Comparison of ENCODE assay signal across 14 cellular contexts in genomic region chr16:22977294-22977697, GRCh38.
DNase-seq lines count a peak whose midpoint lies in the region; ATAC-seq, FAIRE-seq and TF ChIP-seq lines count a peak whose summit lies in the region.
"Had no signal": no experiment of that assay in that cellular context is flagged by ENCODE, and none has a peak within 500 bp of the region (broad histone marks: within the 10 kb centered on the region; RNA-seq: fewer than 3 reads in every experiment).

No MANE protein-coding gene starts in this region.

- H3K27me3 Mint-ChIP-seq in glutamatergic neuron (ENCODE audit: unreplicated experiment), result peaks cover 3% of the 10 kb centered on the region
- peaks cover 17 to 24% of the 10 kb centered on the region in 2 donors for H3K27me3 Mint-ChIP-seq in CD4-positive, alpha-beta memory T cell

- peak; percentile 34 to 53; a peak in 2 of 6 replicates for ATAC-seq in A549
- no peak for ATAC-seq in HG02610 (IDR thresholded peaks at IDR 0.05; ENCODE audit: unreplicated experiment)
- ATAC-seq: gastroesophageal sphincter, T-helper 17 cell had no signal

- peak in 1 of 2 experiments; percentile 10 for DNase-seq in A549 (ENCODE audit: low read depth in 1 of 2, low spot score in 1 of 2)
- DNase-seq in GM23248, result peak; percentile 38
- DNase-seq in PC-9, result no peak
- DNase-seq in glutamatergic neuron, result no peak
- DNase-seq in SW 1271 (lab: John Stamatoyannopoulos, UW), result no peak
- no peak for DNase-seq in esophagus squamous epithelium (lab: John Stamatoyannopoulos, UW)
- DNase-seq in CD4-positive, alpha-beta memory T cell, result no peak
- DNase-seq: activated naive CD4-positive, alpha-beta T cell treated with anti-CD3 and anti-CD28 coated beads, Interleukin-2, amount 10 ng/mL, durations not matched to agents 7 days and 5 days; DMS79 treated with DMSO at 0.1 percent for 48 hours; retina; stimulated activated naive CD4-positive, alpha-beta T cell treated with Interleukin-2 at 50 U/mL for 16 hours; T-helper 17 cell had no signal

- no peak overlapping the region for H2AFZ ChIP-seq in GM23248
- no peak overlapping the region for H2AFZ ChIP-seq in PC-9

- POLR2A ChIA-PET in A549 (lab: Yijun Ruan, JAX) (no interaction called here), PC-9 (lab: Charles Lee; ENCODE audit: unreplicated experiment) (no interaction called here)
- POLR2A ChIA-PET in CD4-positive, alpha-beta memory T cell (lab: Charles Lee; ENCODE audit: partially characterized antibody), result no interaction called here

- FAIRE-seq in A549 (lab: Jason Lieb, UNC), result no peak

- intact Hi-C loops in PC-9 (cut with micrococcal nuclease; ENCODE audit: unreplicated experiment) (no loop called here), esophagus squamous epithelium (cut with DNase I) (no loop called here)
- intact Hi-C loops in CD4-positive, alpha-beta memory T cell (cut with micrococcal nuclease), result no loop called here

- H3K36me3 ChIP-seq in GM23248 (ENCODE audit: low read depth) (no peaks in the 10 kb centered on the region), PC-9 (ENCODE audit: low read depth) (no peaks in the 10 kb centered on the region), esophagus squamous epithelium (no peaks in the 10 kb centered on the region)
- H3K36me3 ChIP-seq in CD4-positive, alpha-beta memory T cell (ENCODE audit: insufficient read depth, low read length), result no peaks in the 10 kb centered on the region
- H3K36me3 ChIP-seq: gastroesophageal sphincter had no signal

- H3K79me2 ChIP-seq in GM23248 (ENCODE audit: insufficient read depth), result no peaks in the 10 kb centered on the region
- H3K79me2 ChIP-seq in PC-9 (ENCODE audit: low read depth), result no peaks in the 10 kb centered on the region

- H3K4me1 Mint-ChIP-seq in glutamatergic neuron (ENCODE audit: low read depth, unreplicated experiment), result no peaks in the 10 kb centered on the region
- no peaks in the 10 kb centered on the region for H3K4me1 Mint-ChIP-seq in CD4-positive, alpha-beta memory T cell
- H3K4me1 Mint-ChIP-seq: activated naive CD4-positive, alpha-beta T cell treated with anti-CD3 and anti-CD28 coated beads, Interleukin-2, amount 10 ng/mL, durations not matched to agents 7 days and 5 days; T-helper 17 cell had no signal

- no peaks in the 10 kb centered on the region for H3F3A ChIP-seq in GM23248 (ENCODE audit: insufficient read depth)
- H3F3A ChIP-seq in PC-9 (ENCODE audit: insufficient read depth, low read depth), result no peaks in the 10 kb centered on the region

- no peak for TF ChIP-seq EP300 in A549 (IDR thresholded peaks at IDR 0.05)

- H3K4me2 ChIP-seq in A549 (no peak overlapping the region), GM23248 (ENCODE audit: unreplicated experiment) (no peak overlapping the region), PC-9 (no peak overlapping the region)

- TF ChIP-seq POLR2A in A549 (IDR thresholded peaks at IDR 0.05; ENCODE audit: low read length) (no peak), esophagus squamous epithelium (IDR thresholded peaks at IDR 0.05) (no peak)

- in situ Hi-C loops in GM23248 (cut with MboI), result no loop called here

- TF ChIP-seq RAD21 in A549 (conservative IDR thresholded peaks at IDR 0.05 in 1 of 2, IDR thresholded peaks at IDR 0.05 in 1 of 2), result peak; percentile 6 to 47; a peak in 4 of 5 replicates

- H3K9ac ChIP-seq in GM23248, result no peak overlapping the region

- H3K4me3 ChIP-seq in A549, result no peak overlapping the region
- H3K4me3 ChIP-seq in GM23248, result no peak overlapping the region
- H3K4me3 ChIP-seq in PC-9, result no peak overlapping the region
- H3K4me3 ChIP-seq in esophagus squamous epithelium, result no peak overlapping the region
- H3K4me3 ChIP-seq in CD4-positive, alpha-beta memory T cell (ENCODE audit: low read length in 2 of 2), result no peak overlapping the region
- H3K4me3 ChIP-seq: gastroesophageal sphincter had no signal

- WGBS in A549 (ENCODE audit: missing lambda C conversion rate), result 58% methylated on average over 4 of the region's 4 CpGs
- WGBS in GM23248 (ENCODE audit: low coverage in 1 of 2, low lambda C conversion rate in 2 of 2, missing lambda C conversion rate in 2 of 2), 2 experiments, result 17 to 23% methylated on average over 4 of the region's 4 CpGs
- WGBS in esophagus squamous epithelium, 2 donors, result 27 to 54% methylated on average over 2 to 4 of the region's 4 CpGs

- H3K27ac ChIP-seq in A549 (no peak overlapping the region), GM23248 (no peak overlapping the region), PC-9 (no peak overlapping the region), esophagus squamous epithelium (no peak overlapping the region)
- H3K27ac ChIP-seq in CD4-positive, alpha-beta memory T cell (ENCODE audit: low read depth, low read length), result no peak overlapping the region
- H3K27ac ChIP-seq: gastroesophageal sphincter had no signal

- H3K27ac Mint-ChIP-seq in glutamatergic neuron (ENCODE audit: unreplicated experiment), result no peak overlapping the region
- no peak overlapping the region for H3K27ac Mint-ChIP-seq in CD4-positive, alpha-beta memory T cell
- H3K27ac Mint-ChIP-seq: activated naive CD4-positive, alpha-beta T cell treated with anti-CD3 and anti-CD28 coated beads, Interleukin-2, amount 10 ng/mL, durations not matched to agents 7 days and 5 days; T-helper 17 cell had no signal

- H3K4me3 Mint-ChIP-seq in glutamatergic neuron (ENCODE audit: unreplicated experiment), result no peak overlapping the region
- no peak overlapping the region for H3K4me3 Mint-ChIP-seq in CD4-positive, alpha-beta memory T cell
- H3K4me3 Mint-ChIP-seq: activated naive CD4-positive, alpha-beta T cell treated with anti-CD3 and anti-CD28 coated beads, Interleukin-2, amount 10 ng/mL, durations not matched to agents 7 days and 5 days; T-helper 17 cell had no signal

- H3K4me1 ChIP-seq in A549, result no peaks in the 10 kb centered on the region
- no peaks in the 10 kb centered on the region for H3K4me1 ChIP-seq in GM23248 (ENCODE audit: insufficient read depth)
- no peaks in the 10 kb centered on the region for H3K4me1 ChIP-seq in PC-9 (replicated peaks; ENCODE audit: insufficient read depth)
- no peaks in the 10 kb centered on the region for H3K4me1 ChIP-seq in esophagus squamous epithelium
- no peaks in the 10 kb centered on the region for H3K4me1 ChIP-seq in CD4-positive, alpha-beta memory T cell (ENCODE audit: insufficient read depth, low read length)
- H3K4me1 ChIP-seq: gastroesophageal sphincter had no signal

- peaks cover 6% of the 10 kb centered on the region; the same call in 1 of the 2 replicates for H3K27me3 ChIP-seq in GM23248 (replicated peaks; ENCODE audit: insufficient read depth)
- peaks cover 8% of the 10 kb centered on the region; the same call in 1 of the 2 replicates for H3K27me3 ChIP-seq in PC-9 (ENCODE audit: insufficient read depth, low read depth)
- peaks cover 0 to 22% (median 0%) of the 10 kb centered on the region in 4 donors for H3K27me3 ChIP-seq in esophagus squamous epithelium
- no peaks in the 10 kb centered on the region for H3K27me3 ChIP-seq in CD4-positive, alpha-beta memory T cell (ENCODE audit: insufficient read depth, low read length)

- peak; percentile 49 for TF ChIP-seq CTCF in A549 (IDR thresholded peaks at IDR 0.05)
- TF ChIP-seq CTCF in PC-9 (conservative IDR thresholded peaks at IDR 0.05), result peak; percentile 67
- peak; percentile 22 for TF ChIP-seq CTCF in glutamatergic neuron (IDR thresholded peaks at IDR 0.05; ENCODE audit: partially characterized antibody, unreplicated experiment)
- TF ChIP-seq CTCF in esophagus squamous epithelium (IDR thresholded peaks at IDR 0.05), result peak in 3 of 6 experiments; percentile 11 to 25 (median 13)

- H3K9me3 ChIP-seq in A549, result peaks cover 3% of the 10 kb centered on the region; the same call in 1 of the 3 replicates
- no peaks in the 10 kb centered on the region for H3K9me3 ChIP-seq in GM23248 (ENCODE audit: low read depth)
- H3K9me3 ChIP-seq in PC-9 (ENCODE audit: insufficient read depth, low read depth), result no peaks in the 10 kb centered on the region
- no peaks in the 10 kb centered on the region for H3K9me3 ChIP-seq in esophagus squamous epithelium
- no peaks in the 10 kb centered on the region for H3K9me3 ChIP-seq in CD4-positive, alpha-beta memory T cell (ENCODE audit: control insufficient read depth in 1 of 2, low read length in 2 of 2)
- H3K9me3 ChIP-seq: gastroesophageal sphincter had no signal

- H3K9me2 ChIP-seq in GM23248 (ENCODE audit: insufficient read depth), result no peaks in the 10 kb centered on the region
- no peaks in the 10 kb centered on the region for H3K9me2 ChIP-seq in PC-9 (ENCODE audit: insufficient read depth)

- CTCF ChIA-PET in A549 (lab: Yijun Ruan, JAX) (interaction anchor here (0.7 to 2.0 kb wide), 26 partner anchors 9 to 1269 kb away, joined by 3 to 13 read pairs (median 4); no protein-coding TSS in a partner anchor), PC-9 (lab: Charles Lee) (no interaction called here)
- CTCF ChIA-PET in CD4-positive, alpha-beta memory T cell (lab: Charles Lee; ENCODE audit: partially characterized antibody), result no interaction called here

- no peaks in the 10 kb centered on the region for H3K9me3 Mint-ChIP-seq in glutamatergic neuron (ENCODE audit: unreplicated experiment)
- peaks cover 0 to 11% (median 7%) of the 10 kb centered on the region in 8 donors for H3K9me3 Mint-ChIP-seq in CD4-positive, alpha-beta memory T cell

- H4K20me1 ChIP-seq in GM23248 (ENCODE audit: insufficient read depth) (no peaks in the 10 kb centered on the region), PC-9 (ENCODE audit: insufficient read depth) (no peaks in the 10 kb centered on the region)

- no TSS peak for BruUV-seq in PC-9 (replicated peaks; lab: Mats Ljungman, UMichigan)

- H3K36me3 Mint-ChIP-seq in glutamatergic neuron (ENCODE audit: unreplicated experiment), result peaks cover 5% of the 10 kb centered on the region
- no peaks in the 10 kb centered on the region for H3K36me3 Mint-ChIP-seq in CD4-positive, alpha-beta memory T cell
- H3K36me3 Mint-ChIP-seq: activated naive CD4-positive, alpha-beta T cell treated with anti-CD3 and anti-CD28 coated beads, Interleukin-2, amount 10 ng/mL, durations not matched to agents 7 days and 5 days had no signal

TF ChIP-seq in A549, 52 proteins besides CTCF, POLR2A, EP300 and RAD21 (continues in another document):
- TF ChIP-seq RNF2 (IDR thresholded peaks at IDR 0.05; ENCODE audit: borderline replicate concordance, low read depth) (no peak), SMC3 (IDR thresholded peaks at IDR 0.05) (0 out of 3 replicates have a peak, but pooled peaks have one; percentile 29), FOSB (CRISPR knock-in tag; IDR thresholded peaks at IDR 0.05) (no peak), ESRRA (IDR thresholded peaks at IDR 0.05; ENCODE audit: borderline replicate concordance, low read length) (no peak)
